23 cellular contexts compared by ENCODE assay signal in the genomic region with DNA sequence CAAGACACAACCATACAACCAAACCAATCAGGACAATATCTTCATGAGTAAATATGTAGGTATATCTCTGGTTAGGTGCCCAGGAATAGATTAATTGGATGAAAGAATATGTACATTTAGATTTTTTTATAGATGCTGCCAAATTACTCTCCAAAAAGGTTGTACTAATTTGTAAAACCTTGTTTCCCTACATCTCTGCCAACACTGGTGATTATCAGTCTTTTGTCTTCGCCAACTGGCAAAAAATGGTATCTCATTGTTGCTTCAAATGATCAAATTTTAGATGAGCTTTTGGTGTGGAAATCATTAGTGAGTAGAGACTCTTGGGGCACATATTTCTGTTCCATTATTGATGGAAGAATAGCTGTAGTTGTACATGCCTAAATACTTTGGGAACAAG.
DNase-seq lines count a peak whose midpoint lies in the region; ATAC-seq, FAIRE-seq and TF ChIP-seq lines count a peak whose summit lies in the region.
"Had no signal": no experiment of that assay in that cellular context is flagged by ENCODE, and none has a peak within 500 bp of the region (broad histone marks: within the 10 kb centered on the region; RNA-seq: fewer than 3 reads in every experiment).

No MANE protein-coding gene starts in this region.

- H3K9me3 Mint-ChIP-seq in activated naive CD4-positive, alpha-beta T cell treated with anti-CD3 and anti-CD28 coated beads, Interleukin-2, amount 50 U/mL, for 24 hours, result peaks cover 5% of the 10 kb centered on the region
- H3K9me3 Mint-ChIP-seq in activated naive CD4-positive, alpha-beta T cell treated with anti-CD3 and anti-CD28 coated beads for 36 hours, result no peaks in the 10 kb centered on the region
- H3K9me3 Mint-ChIP-seq: CD8-positive, alpha-beta memory T cell had no signal

- ATAC-seq in K562, result no peak
- no peak for ATAC-seq in thoracic aorta (ENCODE audit: insufficient number of reproducible peaks, low FRiP score, low read depth)
- ATAC-seq in GM18519 (IDR thresholded peaks at IDR 0.05; ENCODE audit: low FRiP score, unreplicated experiment), result no peak
- ATAC-seq in HG02938 (IDR thresholded peaks at IDR 0.05; ENCODE audit: unreplicated experiment), result no peak
- ATAC-seq: GM12878, HCT116 had no signal

- H3K27ac ChIP-seq in HEK293 (ENCODE audit: extremely low read depth, low read depth, low read length), result no peak overlapping the region
- no peak overlapping the region for H3K27ac ChIP-seq in K562 (ENCODE audit: extremely low read depth, low read depth, low read length)
- peak overlapping the region; percentile 74 to 81 for H3K27ac ChIP-seq in thoracic aorta
- H3K27ac ChIP-seq: BLaER1 treated with 17β-estradiol and CSF1 and Interleukin-3, amounts not matched to agents 10 nM and 100 nM had no signal

- H3K9me1 ChIP-seq in K562 (ENCODE audit: control insufficient read depth, insufficient read depth, low read length), result no peaks in the 10 kb centered on the region

- H3K4me2 ChIP-seq in K562 (ENCODE audit: insufficient read depth, low read length), result no peak overlapping the region
- H3K4me2 ChIP-seq: BLaER1 treated with 17β-estradiol and CSF1 and Interleukin-3, amounts not matched to agents 10 nM and 100 nM had no signal

- H3K4me3 ChIP-seq in HEK293 (ENCODE audit: low read depth, low read length) (no peak overlapping the region), K562 (no peak overlapping the region), thoracic aorta (no peak overlapping the region)
- H3K4me3 ChIP-seq: BLaER1 treated with 17β-estradiol and CSF1 and Interleukin-3, amounts not matched to agents 10 nM and 100 nM; GM12878 had no signal

- no peak for TF ChIP-seq RAD21 in K562 (CRISPR knock-in tag; conservative IDR thresholded peaks at IDR 0.05 in 1 of 2, IDR thresholded peaks at IDR 0.05 in 1 of 2)

- H3K9ac ChIP-seq in K562 (ENCODE audit: insufficient read depth in 1 of 2, low read depth in 2 of 2, low read length in 2 of 2), result no peak overlapping the region
- H3K9ac ChIP-seq: BLaER1 treated with 17β-estradiol and CSF1 and Interleukin-3, amounts not matched to agents 10 nM and 100 nM had no signal

- BruUV-seq in K562 (replicated peaks; lab: Mats Ljungman, UMichigan), result no TSS peak

- FAIRE-seq in K562 (lab: Jason Lieb, UNC) (no peak), GM19239 (lab: Jason Lieb, UNC) (no peak)
- FAIRE-seq: GM12878 had no signal

- peaks cover 6% of the 10 kb centered on the region for H3K27me3 Mint-ChIP-seq in activated naive CD4-positive, alpha-beta T cell treated with anti-CD3 and anti-CD28 coated beads, Interleukin-2, amount 50 U/mL, for 24 hours
- H3K27me3 Mint-ChIP-seq in activated naive CD4-positive, alpha-beta T cell treated with anti-CD3 and anti-CD28 coated beads for 36 hours (ENCODE audit: low read depth), result peaks cover 2% of the 10 kb centered on the region

- peak overlapping the region; percentile 6 for H3K27ac Mint-ChIP-seq in activated naive CD4-positive, alpha-beta T cell treated with anti-CD3 and anti-CD28 coated beads, Interleukin-2, amount 50 U/mL, for 24 hours
- no peak overlapping the region for H3K27ac Mint-ChIP-seq in activated naive CD4-positive, alpha-beta T cell treated with anti-CD3 and anti-CD28 coated beads for 36 hours
- H3K27ac Mint-ChIP-seq: B cell; CD4-positive, CD25-positive, alpha-beta regulatory T cell; CD8-positive, alpha-beta memory T cell had no signal

- no peaks in the 10 kb centered on the region for H3K79me2 ChIP-seq in K562 (ENCODE audit: control insufficient read depth, insufficient read depth, low read length)

- H2AFZ ChIP-seq in K562 (ENCODE audit: low read depth, low read length), result no peak overlapping the region

- intact Hi-C loops in activated naive CD4-positive, alpha-beta T cell treated with anti-CD3 and anti-CD28 coated beads for 36 hours (cut with micrococcal nuclease), result no loop called here
- intact Hi-C loops in K562 (cut with micrococcal nuclease), result no loop called here

- no peaks in the 10 kb centered on the region for H4K20me1 ChIP-seq in K562 (replicated peaks; ENCODE audit: control insufficient read depth, insufficient read depth, low read length)
- H4K20me1 ChIP-seq: BLaER1 treated with 17β-estradiol and CSF1 and Interleukin-3, amounts not matched to agents 10 nM and 100 nM had no signal

- H3K4me3 Mint-ChIP-seq in activated naive CD4-positive, alpha-beta T cell treated with anti-CD3 and anti-CD28 coated beads, Interleukin-2, amount 50 U/mL, for 24 hours, result no peak overlapping the region
- no peak overlapping the region for H3K4me3 Mint-ChIP-seq in activated naive CD4-positive, alpha-beta T cell treated with anti-CD3 and anti-CD28 coated beads for 36 hours
- H3K4me3 Mint-ChIP-seq: B cell; CD4-positive, CD25-positive, alpha-beta regulatory T cell; CD8-positive, alpha-beta memory T cell had no signal

- no peak for TF ChIP-seq POLR2A in K562 (conservative IDR thresholded peaks at IDR 0.05)

- no peak for DNase-seq in activated naive CD4-positive, alpha-beta T cell treated with anti-CD3 and anti-CD28 coated beads for 36 hours
- no peak for DNase-seq in K562 (ENCODE audit: extremely low read depth in 1 of 4, low spot score in 3 of 4)
- DNase-seq in thoracic aorta (ENCODE audit: low spot score), result no peak
- no peak for DNase-seq in GM19239 (ENCODE audit: insufficient read length, low spot score)
- DNase-seq: 8988T; CD4-positive, CD25-positive, alpha-beta regulatory T cell; CD8-positive, alpha-beta memory T cell; COR-L47; DMS 273 treated with DMSO at 0.1 percent for 48 hours; DMS53; DND-41; EL; GOT3; H7; KBM-7 had no signal

- 60% methylated on average over 1 of the region's 1 CpG for WGBS in K562 (ENCODE audit: insufficient coverage, low coverage, missing lambda C conversion rate)

- H3K9me3 ChIP-seq in HEK293 (ENCODE audit: control insufficient read depth, insufficient read depth, low read depth, low read length), result no peaks in the 10 kb centered on the region
- no peaks in the 10 kb centered on the region for H3K9me3 ChIP-seq in K562 (replicated peaks; ENCODE audit: control insufficient read depth, insufficient read depth, low read depth, low read length)
- H3K9me3 ChIP-seq in thoracic aorta, result no peaks in the 10 kb centered on the region

- no peaks in the 10 kb centered on the region for H3K36me3 ChIP-seq in HEK293 (ENCODE audit: control insufficient read depth in 2 of 2, insufficient read depth in 1 of 2, low read length in 2 of 2)
- no peaks in the 10 kb centered on the region for H3K36me3 ChIP-seq in K562 (ENCODE audit: control insufficient read depth, insufficient read depth, low read length)
- no peaks in the 10 kb centered on the region for H3K36me3 ChIP-seq in thoracic aorta
- H3K36me3 ChIP-seq: BLaER1 treated with 17β-estradiol and CSF1 and Interleukin-3, amounts not matched to agents 10 nM and 100 nM had no signal

- H3K36me3 Mint-ChIP-seq in activated naive CD4-positive, alpha-beta T cell treated with anti-CD3 and anti-CD28 coated beads, Interleukin-2, amount 50 U/mL, for 24 hours, result peaks cover 1% of the 10 kb centered on the region
- no peaks in the 10 kb centered on the region for H3K36me3 Mint-ChIP-seq in activated naive CD4-positive, alpha-beta T cell treated with anti-CD3 and anti-CD28 coated beads for 36 hours (ENCODE audit: low read depth)
- H3K36me3 Mint-ChIP-seq: CD4-positive, CD25-positive, alpha-beta regulatory T cell; CD8-positive, alpha-beta memory T cell had no signal

- no peaks in the 10 kb centered on the region for H3K27me3 ChIP-seq in K562 (ENCODE audit: control insufficient read depth in 2 of 2, insufficient read depth in 2 of 2, low read length in 2 of 2)
- H3K27me3 ChIP-seq in thoracic aorta (replicated peaks; ENCODE audit: insufficient read depth), result no peaks in the 10 kb centered on the region
- H3K27me3 ChIP-seq: BLaER1 treated with 17β-estradiol and CSF1 and Interleukin-3, amounts not matched to agents 10 nM and 100 nM had no signal

- TF ChIP-seq EP300 in K562 (IDR thresholded peaks at IDR 0.05; ENCODE audit: low read length), result no peak

- no peaks in the 10 kb centered on the region for H3K4me1 ChIP-seq in HEK293 (ENCODE audit: control insufficient read depth, insufficient read depth, low read length)
- H3K4me1 ChIP-seq in K562 (replicated peaks in 1 of 2; ENCODE audit: control insufficient read depth in 2 of 2, insufficient read depth in 2 of 2, low read length in 2 of 2), result peaks cover 3 to 6% of the 10 kb centered on the region in 2 experiments; a peak in 2 of 5 replicates
- H3K4me1 ChIP-seq in thoracic aorta (ENCODE audit: control insufficient read depth in 1 of 2, low read depth in 2 of 2), result peaks cover 31 to 56% of the 10 kb centered on the region in 2 donors

- peaks cover 9% of the 10 kb centered on the region for H3K4me1 Mint-ChIP-seq in activated naive CD4-positive, alpha-beta T cell treated with anti-CD3 and anti-CD28 coated beads, Interleukin-2, amount 50 U/mL, for 24 hours
- peaks cover 12% of the 10 kb centered on the region for H3K4me1 Mint-ChIP-seq in activated naive CD4-positive, alpha-beta T cell treated with anti-CD3 and anti-CD28 coated beads for 36 hours (ENCODE audit: low read depth)
- H3K4me1 Mint-ChIP-seq: B cell; CD4-positive, CD25-positive, alpha-beta regulatory T cell; CD8-positive, alpha-beta memory T cell had no signal

- in situ Hi-C loops in K562 (cut with MboI), result no loop called here

- TF ChIP-seq CTCF in HEK293 (tag by site-specific recombination; IDR thresholded peaks at IDR 0.05) (no peak), K562 (IDR thresholded peaks at IDR 0.05 in 2 of 3, conservative IDR thresholded peaks at IDR 0.05 in 1 of 3; ENCODE audit: insufficient read depth in 2 of 3, low read depth in 1 of 3, low read length in 3 of 3) (no peak), thoracic aorta (IDR thresholded peaks at IDR 0.05) (no peak)

- CTCF ChIA-PET in activated naive CD4-positive, alpha-beta T cell treated with anti-CD3 and anti-CD28 coated beads for 36 hours (lab: Charles Lee), result no interaction called here
- CTCF ChIA-PET in HEK293 (lab: Yijun Ruan, JAX) (interaction anchor here (0.6 to 1.2 kb wide), 2 partner anchors 95 to 203 kb away, joined by 3 to 4 read pairs; no protein-coding TSS in a partner anchor), K562 (lab: Yijun Ruan, JAX; ENCODE audit: low intra/inter-chr PET ratio) (no interaction called here)

- POLR2A ChIA-PET in HEK293 (lab: Yijun Ruan, JAX), result no interaction called here
- POLR2A ChIA-PET in K562 (lab: Yijun Ruan, JAX), result no interaction called here

TF ChIP-seq in HEK293, 187 proteins besides CTCF, POLR2A, EP300 and RAD21:
- TF ChIP-seq ZNF184 (tag by site-specific recombination; IDR thresholded peaks at IDR 0.05), result peak; percentile 93
- no peak for TF ChIP-seq ZNF132 (tag by site-specific recombination; IDR thresholded peaks at IDR 0.05; ENCODE audit: borderline replicate concordance)
- no peak for TF ChIP-seq ZNF37A (tag by site-specific recombination; IDR thresholded peaks at IDR 0.05)

Comparison
In these comparisons a context has a peak if more than half of its experiments do, and no peak if none do; other contexts are left out.
1. H3K27ac ChIP-seq: peak in thoracic aorta (2 of 2); none in HEK293 (single experiment) and K562 (single experiment).